In genomic region chr11:130489027-130489584, GRCh38 we compare ENCODE assay signal across 18 cellular contexts. TPM values are rescaled to one million over a fixed set of nuclear protein-coding genes. Genes with fewer than 3 reads are reported as not detected.
"Had no signal": no experiment of that assay in that cellular context is flagged by ENCODE, and none has a peak within 500 bp of the region (broad histone marks: within the 10 kb centered on the region; RNA-seq: fewer than 3 reads in every experiment).

No MANE protein-coding gene starts in this region.

- H3K27me3 ChIP-seq: dorsolateral prefrontal cortex, right lobe of liver, suprapubic skin, uterus had no signal

- H3K36me3 ChIP-seq: right lobe of liver, suprapubic skin, uterus had no signal

- H3K27ac ChIP-seq: dorsolateral prefrontal cortex, right lobe of liver, suprapubic skin, uterus had no signal

- H3K9me3 ChIP-seq: right lobe of liver, suprapubic skin, uterus had no signal

- DNase-seq: activated CD4-positive, alpha-beta T cell treated with anti-CD3 and anti-CD28 coated beads for 36 hours; activated CD4-positive, CD25-positive, alpha-beta regulatory T cell; activated CD8-positive, alpha-beta memory T cell treated with anti-CD3 and anti-CD28 coated beads, Interleukin-2, amount 10 ng/mL, durations not matched to agents 7 days and 5 days; activated CD8-positive, alpha-beta T cell treated with anti-CD3 and anti-CD28 coated beads, Interleukin-2, amount 10 ng/mL, durations not matched to agents 7 days and 5 days; activated naive CD4-positive, alpha-beta T cell; activated T-cell treated with anti-CD3 and anti-CD28 coated beads, Interleukin-2, amount 50 U/mL, for 48 hours; dorsolateral prefrontal cortex; effector memory CD4-positive, alpha-beta T cell; kidney glomerular epithelial cell; right lobe of liver; stimulated activated CD4-positive, alpha-beta T cell treated with anti-CD3 and anti-CD28 coated beads, Interleukin-12 subunit alpha, Interleukin-12 subunit beta, amount 100 ng/mL, for 4 hours; stimulated activated CD4-positive, alpha-beta T cell treated with anti-CD3 and anti-CD28 coated beads, Interleukin-4, amount 100 ng/mL, for 1 hour; stimulated activated naive CD8-positive, alpha-beta T cell treated with anti-CD3 and anti-CD28 coated beads, Interleukin-15, amount 100 ng/mL, for 72 hours; T-helper 1 cell; uterus had no signal

- ATAC-seq: activated CD4-positive, alpha-beta T cell treated with anti-CD3 and anti-CD28 coated beads for 36 hours; activated CD8-positive, alpha-beta memory T cell treated with anti-CD3 and anti-CD28 coated beads, Interleukin-2, amount 10 ng/mL, durations not matched to agents 7 days and 5 days; activated CD8-positive, alpha-beta T cell treated with anti-CD3 and anti-CD28 coated beads, Interleukin-2, amount 10 ng/mL, durations not matched to agents 7 days and 5 days; activated naive CD4-positive, alpha-beta T cell treated with anti-CD3 and anti-CD28 coated beads, Interleukin-2, amount 50 U/mL, for 72 hours; natural killer cell treated with Interleukin-12 subunit alpha and Interleukin-12 subunit beta and Interleukin-15 and Interleukin-18, amount 100 ng/mL, for 72 hours; right lobe of liver; stimulated activated naive CD8-positive, alpha-beta T cell treated with anti-CD3 and anti-CD28 coated beads, Interleukin-15, amount 100 ng/mL, for 72 hours had no signal

- H3K4me1 ChIP-seq: right lobe of liver, suprapubic skin, uterus had no signal

- H3K4me3 ChIP-seq: dorsolateral prefrontal cortex, right lobe of liver, suprapubic skin, uterus had no signal

RNA-seq across cellular contexts. Expression of gene ADAMTS15, which starts 40.7 kb away (rescaled TPM):
- total RNA-seq: activated CD4-positive, alpha-beta T cell treated with anti-CD3 and anti-CD28 coated beads for 36 hours; activated CD8-positive, alpha-beta memory T cell treated with anti-CD3 and anti-CD28 coated beads, Interleukin-2, amount 10 ng/mL, durations not matched to agents 7 days and 5 days; activated naive CD4-positive, alpha-beta T cell treated with anti-CD3 and anti-CD28 coated beads, Interleukin-2, amount 50 U/mL, for 72 hours; natural killer cell treated with Interleukin-12 subunit alpha and Interleukin-12 subunit beta and Interleukin-15 and Interleukin-18, amount 100 ng/mL, for 72 hours had no signal
